18 cellular contexts compared by ENCODE assay signal in the genomic region with DNA sequence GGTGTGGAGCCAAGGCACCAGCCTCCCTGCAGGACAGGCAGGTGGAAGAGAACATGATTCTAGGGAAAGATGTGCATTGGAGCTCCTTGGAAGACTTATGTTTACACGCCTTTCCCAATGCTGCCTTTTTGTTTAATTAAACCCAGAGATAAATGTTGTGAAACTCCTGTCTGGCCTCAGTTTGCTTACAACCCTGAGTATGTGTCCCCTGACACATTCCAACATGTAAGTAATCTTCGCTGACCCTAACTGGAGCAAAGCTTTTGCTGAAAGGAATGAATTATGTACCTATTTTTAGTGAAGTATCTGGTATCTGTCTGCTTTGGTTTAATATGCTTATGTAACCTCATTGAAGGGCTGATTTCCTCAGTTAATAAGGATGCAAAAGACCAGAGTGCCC.
"Had no signal": no experiment of that assay in that cellular context is flagged by ENCODE, and none has a peak within 500 bp of the region (broad histone marks: within the 10 kb centered on the region; RNA-seq: fewer than 3 reads in every experiment).

No MANE protein-coding gene starts in this region.

- H3K27me3 Mint-ChIP-seq: activated CD4-positive, alpha-beta T cell treated with anti-CD3 and anti-CD28 coated beads for 36 hours; activated CD8-positive, alpha-beta T cell treated with anti-CD3 and anti-CD28 coated beads for 36 hours had no signal

- H3K36me3 Mint-ChIP-seq: immature natural killer cell, memory B cell had no signal

- H3K4me1 Mint-ChIP-seq: activated CD4-positive, alpha-beta T cell treated with anti-CD3 and anti-CD28 coated beads for 36 hours; immature natural killer cell had no signal

- H3K4me1 ChIP-seq: colonic mucosa, prostate gland, SJSA1, tibial nerve had no signal

- H3K9me3 ChIP-seq: colonic mucosa, prostate gland, SJSA1, tibial nerve had no signal

- H3K4me3 ChIP-seq: cardiac muscle cell, colonic mucosa, prostate gland, SJSA1, tibial nerve had no signal

- H3K4me3 Mint-ChIP-seq: activated CD4-positive, alpha-beta T cell treated with anti-CD3 and anti-CD28 coated beads for 36 hours; activated CD8-positive, alpha-beta T cell treated with anti-CD3 and anti-CD28 coated beads for 36 hours; activated T-helper 1 cell treated with anti-CD3 and anti-CD28 coated beads, Interleukin-12 subunit alpha, Interleukin-12 subunit beta, Interleukin-2, Interleukin-4 antibody, amounts not matched to agents 30 ng/mL and 10 ng/mL and 1 ng/mL, durations not matched to agents 14 hours and 24 hours and 36 hours; immature natural killer cell; memory B cell; nephron had no signal

- H3K9me3 Mint-ChIP-seq: activated CD8-positive, alpha-beta T cell treated with anti-CD3 and anti-CD28 coated beads for 36 hours; activated T-helper 1 cell treated with anti-CD3 and anti-CD28 coated beads, Interleukin-12 subunit alpha, Interleukin-12 subunit beta, Interleukin-2, Interleukin-4 antibody, amounts not matched to agents 30 ng/mL and 10 ng/mL and 1 ng/mL, durations not matched to agents 14 hours and 24 hours and 36 hours; memory B cell; nephron had no signal

- H3K27me3 ChIP-seq: cardiac muscle cell, colonic mucosa, tibial nerve had no signal

- H3K36me3 ChIP-seq: cardiac muscle cell, colonic mucosa, prostate gland, SJSA1, tibial nerve had no signal

- H3K27ac Mint-ChIP-seq: activated CD4-positive, alpha-beta T cell treated with anti-CD3 and anti-CD28 coated beads for 36 hours; activated CD8-positive, alpha-beta T cell treated with anti-CD3 and anti-CD28 coated beads for 36 hours; activated T-helper 1 cell treated with anti-CD3 and anti-CD28 coated beads, Interleukin-12 subunit alpha, Interleukin-12 subunit beta, Interleukin-2, Interleukin-4 antibody, amounts not matched to agents 30 ng/mL and 10 ng/mL and 1 ng/mL, durations not matched to agents 14 hours and 24 hours and 36 hours; immature natural killer cell; memory B cell had no signal

- H3K27ac ChIP-seq: cardiac muscle cell, colonic mucosa, SJSA1, tibial nerve, VCaP had no signal

- DNase-seq: activated CD4-positive, alpha-beta T cell treated with anti-CD3 and anti-CD28 coated beads for 36 hours; activated CD8-positive, alpha-beta T cell treated with anti-CD3 and anti-CD28 coated beads for 36 hours; activated naive CD4-positive, alpha-beta T cell; colonic mucosa; immature natural killer cell; left cardiac atrium; occipital lobe; stimulated activated CD4-positive, alpha-beta T cell treated with anti-CD3 and anti-CD28 coated beads, Interleukin-4, amount 100 ng/mL, for 4 hours; SW 1271; T-helper 9 cell had no signal
